Comparison of ENCODE assay signal across 18 cellular contexts in the genomic region with DNA sequence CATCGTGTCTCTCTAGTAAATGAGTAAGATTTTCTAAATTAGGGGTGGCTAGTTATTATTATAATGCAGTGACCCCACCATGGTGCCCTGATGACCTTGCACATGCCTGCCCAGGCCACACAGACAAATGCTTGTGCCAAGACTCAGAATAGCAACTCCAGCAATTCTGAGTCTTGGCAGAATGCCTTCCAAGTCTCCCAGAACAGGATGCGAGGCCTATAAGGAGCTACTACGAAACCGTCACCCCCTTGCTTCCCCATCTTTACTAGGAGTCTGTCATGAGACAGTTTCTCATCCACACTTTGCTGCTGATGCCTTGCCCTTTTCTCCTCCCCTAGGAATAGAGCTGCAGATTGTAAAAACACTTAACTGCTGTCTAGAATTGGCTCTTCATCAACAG.
A peak's percentile ranks its signal among the peaks of the same experiment; 100 is the strongest.
DNase-seq lines count a peak whose midpoint lies in the region; ATAC-seq, FAIRE-seq and TF ChIP-seq lines count a peak whose summit lies in the region.
"Had no signal": no experiment of that assay in that cellular context is flagged by ENCODE, and none has a peak within 500 bp of the region (broad histone marks: within the 10 kb centered on the region; RNA-seq: fewer than 3 reads in every experiment).

No MANE protein-coding gene starts in this region.

- H3K27me3 ChIP-seq in right lobe of liver, result no peaks in the 10 kb centered on the region
- H3K27me3 ChIP-seq in HepG2 (ENCODE audit: control insufficient read depth in 1 of 2, insufficient read depth in 2 of 2, low read length in 2 of 2), result no peaks in the 10 kb centered on the region
- H3K27me3 ChIP-seq in mesendoderm (ENCODE audit: insufficient read depth, low read length, poor library complexity), result no peaks in the 10 kb centered on the region
- H3K27me3 ChIP-seq in brain microvascular endothelial cell (replicated peaks), result no peaks in the 10 kb centered on the region

- H3K79me1 ChIP-seq in mesendoderm (ENCODE audit: low read length), result no peaks in the 10 kb centered on the region

- in situ Hi-C loops in HepG2 (cut with HindIII; ENCODE audit: extremely low pct_ligation_motif_present, low pct_unique_long_range_greater_than_20kb), result no loop called here
- in situ Hi-C loops in brain microvascular endothelial cell (cut with HindIII; ENCODE audit: low pct_ligation_motif_present, low sequenced_read_pairs), result no loop called here

- H3K4me1 ChIP-seq in right lobe of liver (no peaks in the 10 kb centered on the region), HepG2 (ENCODE audit: insufficient read depth, low read length) (no peaks in the 10 kb centered on the region), mesendoderm (ENCODE audit: control insufficient read depth, low read depth, low read length) (no peaks in the 10 kb centered on the region)

- peak overlapping the region; percentile 89 for H3K18ac ChIP-seq in mesendoderm (ENCODE audit: low read length)

- H4K8ac ChIP-seq in mesendoderm (ENCODE audit: low read depth, low read length), result no peak overlapping the region

- ATAC-seq in right lobe of liver (peak in 3 of 4 donors; percentile 32 to 44 (median 38)), HepG2 (no peak), esophagus mucosa (no peak)
- ATAC-seq: Panc1 had no signal

- H3K4me3 ChIP-seq in right lobe of liver (no peak overlapping the region), HepG2 (replicated peaks in 1 of 3; ENCODE audit: insufficient read depth in 1 of 3, low read depth in 2 of 3, low read length in 3 of 3) (no peak overlapping the region), mesendoderm (ENCODE audit: low read length) (no peak overlapping the region), brain microvascular endothelial cell (ENCODE audit: low read depth, low read length) (no peak overlapping the region)

- TF ChIP-seq EP300 in HepG2 (IDR thresholded peaks at IDR 0.05; ENCODE audit: low read depth in 2 of 2, low read length in 2 of 2) (no peak), HepG2 (CRISPR knock-in tag; IDR thresholded peaks at IDR 0.05; ENCODE audit: borderline replicate concordance) (no peak)

- H4K5ac ChIP-seq in mesendoderm (ENCODE audit: low read length), result no peak overlapping the region

- H2AK5ac ChIP-seq in mesendoderm (ENCODE audit: low read length), result no peak overlapping the region

- H2BK15ac ChIP-seq in mesendoderm (replicated peaks; ENCODE audit: low read depth), result no peak overlapping the region

- peak overlapping the region; percentile 75 for H3K4ac ChIP-seq in mesendoderm (ENCODE audit: low read depth, low read length)

- H3K56ac ChIP-seq in mesendoderm (ENCODE audit: low read length), result no peak overlapping the region

- H3K36me3 ChIP-seq in right lobe of liver (no peaks in the 10 kb centered on the region), HepG2 (replicated peaks in 1 of 2; ENCODE audit: control insufficient read depth in 1 of 2, insufficient read depth in 2 of 2, low read length in 2 of 2) (no peaks in the 10 kb centered on the region), mesendoderm (ENCODE audit: control insufficient read depth, insufficient read depth, low read length) (no peaks in the 10 kb centered on the region), brain microvascular endothelial cell (replicated peaks) (no peaks in the 10 kb centered on the region)

- no peak for TF ChIP-seq POLR2A in right lobe of liver (IDR thresholded peaks at IDR 0.05)
- TF ChIP-seq POLR2A in HepG2 (IDR thresholded peaks at IDR 0.05; ENCODE audit: insufficient read depth in 1 of 2, low read depth in 2 of 2, low read length in 2 of 2), result no peak

- BruUV-seq in HepG2 (replicated peaks; lab: Mats Ljungman, UMichigan), result no TSS peak

- no peak overlapping the region for H2BK5ac ChIP-seq in mesendoderm (ENCODE audit: low read length)

- peak overlapping the region; percentile 8 for H2BK120ac ChIP-seq in mesendoderm (ENCODE audit: low read depth, low read length)

- H3K4me3 Mint-ChIP-seq in chondrocyte (ENCODE audit: unreplicated experiment) (no peak overlapping the region), nephron progenitor cell (no peak overlapping the region)
- H3K4me3 Mint-ChIP-seq: CD4-positive, CD25-positive, alpha-beta regulatory T cell had no signal

- WGBS in right lobe of liver (ENCODE audit: insufficient coverage, low coverage, low lambda C conversion rate, missing lambda C conversion rate), result 47% methylated on average over 3 of the region's 4 CpGs
- 7% methylated on average over 3 of the region's 4 CpGs for WGBS in HepG2 (ENCODE audit: low lambda C conversion rate)
- no CpG with 5 or more reads among the region's 4 CpGs for WGBS in mesendoderm (ENCODE audit: extremely low coverage, insufficient coverage, low lambda C conversion rate)

- no peaks in the 10 kb centered on the region for H3K9me3 ChIP-seq in right lobe of liver
- peaks cover 59% of the 10 kb centered on the region for H3K9me3 ChIP-seq in HepG2 (ENCODE audit: low read length)

- no peak for FAIRE-seq in HepG2 (lab: Jason Lieb, UNC)
- FAIRE-seq: GM19239 had no signal

- TF ChIP-seq CTCF in right lobe of liver (IDR thresholded peaks at IDR 0.05) (no peak), HepG2 (CRISPR knock-in tag; IDR thresholded peaks at IDR 0.05) (no peak), chondrocyte (IDR thresholded peaks at IDR 0.05) (no peak), nephron progenitor cell (IDR thresholded peaks at IDR 0.05) (no peak), brain microvascular endothelial cell (IDR thresholded peaks at IDR 0.05; ENCODE audit: low read depth, low read length, missing control alignments) (no peak)

- peak overlapping the region; percentile 37 for H3K27ac Mint-ChIP-seq in chondrocyte (ENCODE audit: unreplicated experiment)
- H3K27ac Mint-ChIP-seq in nephron progenitor cell, result no peak overlapping the region
- H3K27ac Mint-ChIP-seq: CD4-positive, CD25-positive, alpha-beta regulatory T cell had no signal

- no peak for TF ChIP-seq RAD21 in HepG2 (CRISPR knock-in tag; IDR thresholded peaks at IDR 0.05)

- H3K4me1 Mint-ChIP-seq in chondrocyte (ENCODE audit: low read depth), result no peaks in the 10 kb centered on the region
- H3K4me1 Mint-ChIP-seq in nephron progenitor cell, result peaks cover 21% of the 10 kb centered on the region
- H3K4me1 Mint-ChIP-seq: CD4-positive, CD25-positive, alpha-beta regulatory T cell had no signal

- H3K9ac ChIP-seq in HepG2 (ENCODE audit: insufficient read depth, low read depth, low read length) (no peak overlapping the region), mesendoderm (ENCODE audit: low read length) (no peak overlapping the region)

- H4K20me1 ChIP-seq in HepG2 (ENCODE audit: insufficient read depth, low read length), result no peaks in the 10 kb centered on the region

- H2AFZ ChIP-seq in HepG2 (ENCODE audit: low read length), result no peak overlapping the region

- H3K27ac ChIP-seq in right lobe of liver, result no peak overlapping the region
- no peak overlapping the region for H3K27ac ChIP-seq in HepG2 (ENCODE audit: extremely low read length, insufficient read depth, low read length)
- H3K27ac ChIP-seq in mesendoderm (ENCODE audit: low read depth, low read length), result no peak overlapping the region
- no peak overlapping the region for H3K27ac ChIP-seq in brain microvascular endothelial cell

- H3K27me3 Mint-ChIP-seq in chondrocyte (ENCODE audit: low read depth), result no peaks in the 10 kb centered on the region
- no peaks in the 10 kb centered on the region for H3K27me3 Mint-ChIP-seq in nephron progenitor cell (ENCODE audit: low read depth, poor library complexity)
- H3K27me3 Mint-ChIP-seq: CD4-positive, CD25-positive, alpha-beta regulatory T cell had no signal

- no peaks in the 10 kb centered on the region for H3K79me2 ChIP-seq in HepG2 (ENCODE audit: insufficient read depth, low read length)
- H3K79me2 ChIP-seq in mesendoderm (ENCODE audit: control insufficient read depth, insufficient read depth, low read length), result no peaks in the 10 kb centered on the region

- no peak overlapping the region for H3K23ac ChIP-seq in mesendoderm (ENCODE audit: low read length)

- intact Hi-C loops in right lobe of liver (cut with DNase I), result no loop called here
- intact Hi-C loops in HepG2 (cut with micrococcal nuclease; ENCODE audit: unreplicated experiment), result no loop called here

- CTCF ChIA-PET in HepG2 (lab: Yijun Ruan, JAX; ENCODE audit: low intra/inter-chr PET ratio, low total read pairs), result no interaction called here

- H3K4me2 ChIP-seq in HepG2 (ENCODE audit: low read depth, low read length) (no peak overlapping the region), mesendoderm (ENCODE audit: low read length) (no peak overlapping the region)

- POLR2A ChIA-PET in HepG2 (lab: Yijun Ruan, JAX), result no interaction called here

- H3K36me3 Mint-ChIP-seq in chondrocyte (ENCODE audit: low read depth) (no peaks in the 10 kb centered on the region), nephron progenitor cell (ENCODE audit: low read depth) (no peaks in the 10 kb centered on the region)
- H3K36me3 Mint-ChIP-seq: CD4-positive, CD25-positive, alpha-beta regulatory T cell had no signal

- H3K9me3 Mint-ChIP-seq in chondrocyte (ENCODE audit: low read depth) (no peaks in the 10 kb centered on the region), nephron progenitor cell (no peaks in the 10 kb centered on the region)

- DNase-seq in right lobe of liver, result no peak
- no peak for DNase-seq in HepG2 (ENCODE audit: low spot score)
- DNase-seq in chondrocyte (ENCODE audit: low spot score), result no peak
- no peak for DNase-seq in mesendoderm
- no peak for DNase-seq in nephron progenitor cell
- no peak for DNase-seq in brain microvascular endothelial cell
- DNase-seq: CD4-positive, CD25-positive, alpha-beta regulatory T cell; DMS79; H7; Karpas-422; NCI-H1694; NCI-H2081; NCI-H226; NCI-H510A treated with DMSO at 0.1 percent for 48 hours; NCI-H748 treated with DMSO at 0.1 percent for 48 hours had no signal

TF ChIP-seq in HepG2, 621 proteins besides CTCF, POLR2A, EP300 and RAD21 (continues in another document):
- TF ChIP-seq ZNF451 (CRISPR knock-in tag; IDR thresholded peaks at IDR 0.05), result no peak

Comparison
In these comparisons a context has a peak if more than half of its experiments do, and no peak if none do; other contexts are left out.
1. ATAC-seq: peak in right lobe of liver (3 of 4); none in HepG2 (single experiment) and esophagus mucosa (single experiment).